1 cellular context compared by ENCODE assay signal in the genomic region with DNA sequence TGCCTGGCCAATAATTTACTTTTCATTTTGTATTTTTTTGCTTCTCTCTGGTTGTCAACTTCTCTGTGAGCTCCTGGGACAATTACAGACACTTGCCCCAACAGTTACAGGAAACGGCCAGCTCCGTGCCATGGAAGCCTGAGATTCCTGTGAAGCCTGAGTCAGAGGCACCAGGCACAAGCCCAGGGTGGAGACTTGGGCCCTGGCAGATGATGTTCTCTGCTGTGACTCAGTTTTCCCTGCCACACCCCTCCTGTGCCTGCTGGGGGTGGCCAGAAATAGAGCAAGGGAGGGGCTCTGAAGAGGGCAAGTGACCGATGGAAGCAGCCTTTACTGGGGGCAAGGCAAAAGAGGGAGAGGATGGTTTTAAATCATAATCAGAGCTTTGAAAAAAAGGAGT.
TF ChIP-seq lines count a peak whose summit lies in the region.

No MANE protein-coding gene starts in this region.

TF ChIP-seq in IMR-90, 13 proteins besides CTCF, POLR2A, EP300 and RAD21 (continued from another document):
- TF ChIP-seq MAZ (IDR thresholded peaks at IDR 0.05; ENCODE audit: borderline replicate concordance, low read depth, low read length) (peak; percentile 85), RFX5 (IDR thresholded peaks at IDR 0.05; ENCODE audit: low read depth, low read length) (no peak), FOS (IDR thresholded peaks at IDR 0.05; ENCODE audit: low read depth, low read length) (peak; percentile 85), BHLHE40 (IDR thresholded peaks at IDR 0.05; ENCODE audit: low read depth, low read length) (peak; percentile 80), CEBPB (IDR thresholded peaks at IDR 0.05; ENCODE audit: low read depth, low read length) (no peak), USF2 (IDR thresholded peaks at IDR 0.05; ENCODE audit: low read depth, low read length) (no peak)
- TF ChIP-seq, protein P1, sequence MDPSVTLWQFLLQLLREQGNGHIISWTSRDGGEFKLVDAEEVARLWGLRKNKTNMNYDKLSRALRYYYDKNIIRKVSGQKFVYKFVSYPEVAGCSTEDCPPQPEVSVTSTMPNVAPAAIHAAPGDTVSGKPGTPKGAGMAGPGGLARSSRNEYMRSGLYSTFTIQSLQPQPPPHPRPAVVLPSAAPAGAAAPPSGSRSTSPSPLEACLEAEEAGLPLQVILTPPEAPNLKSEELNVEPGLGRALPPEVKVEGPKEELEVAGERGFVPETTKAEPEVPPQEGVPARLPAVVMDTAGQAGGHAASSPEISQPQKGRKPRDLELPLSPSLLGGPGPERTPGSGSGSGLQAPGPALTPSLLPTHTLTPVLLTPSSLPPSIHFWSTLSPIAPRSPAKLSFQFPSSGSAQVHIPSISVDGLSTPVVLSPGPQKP (IDR thresholded peaks at IDR 0.05; ENCODE audit: borderline replicate concordance, low read depth, low read length): no peak
TF ChIP-seq in IMR-90: peak in this region for 6.
